8 cellular contexts compared by ENCODE assay signal in genomic region chr2:86621290-86621943, GRCh38. TPM values are rescaled to one million over a fixed set of nuclear protein-coding genes. Genes with fewer than 3 reads are reported as not detected.
DNase-seq lines count a peak whose midpoint lies in the region; ATAC-seq, FAIRE-seq and TF ChIP-seq lines count a peak whose summit lies in the region.

No MANE protein-coding gene starts in this region.

- no peak overlapping the region for H2AFZ ChIP-seq in astrocyte (ENCODE audit: low read depth, low read length)

- no peak for DNase-seq in AG09309 (ENCODE audit: low read depth)
- peak; percentile 36 for DNase-seq in HT-29 (ENCODE audit: low spot score)
- DNase-seq in astrocyte (ENCODE audit: low read depth), result peak; percentile 14
- DNase-seq in UCSD-AML1 (lab: John Stamatoyannopoulos, UW; ENCODE audit: unreplicated experiment), result no peak
- DNase-seq in iPS-NIHi7 (ENCODE audit: extremely low spot score), result no peak

- H3K9me3 ChIP-seq in astrocyte (ENCODE audit: insufficient read depth, low read depth, low read length), result no peaks in the 10 kb centered on the region
- no peaks in the 10 kb centered on the region for H3K9me3 ChIP-seq in mucosa of rectum (ENCODE audit: control insufficient read depth in 2 of 2, low read length in 2 of 2)

- H3K4me3 Mint-ChIP-seq in astrocyte (ENCODE audit: unreplicated experiment), result peak overlapping the region; percentile 97

- H3K4me2 ChIP-seq in astrocyte (ENCODE audit: low read length), result peak overlapping the region; percentile 92

- FAIRE-seq in astrocyte (lab: Jason Lieb, UNC), result no peak

- H3K4me1 ChIP-seq in astrocyte (ENCODE audit: insufficient read depth, low read length) (no peaks in the 10 kb centered on the region), mucosa of rectum (ENCODE audit: control insufficient read depth in 2 of 2, insufficient read depth in 2 of 2, low read length in 2 of 2) (peaks cover 12 to 13% of the 10 kb centered on the region in 2 donors)

- H3K79me2 ChIP-seq in astrocyte (ENCODE audit: insufficient read depth, low read length), result peaks cover 42% of the 10 kb centered on the region

- H3K36me3 Mint-ChIP-seq in astrocyte (ENCODE audit: low read depth, unreplicated experiment), result peaks cover 2% of the 10 kb centered on the region

- peaks cover 14% of the 10 kb centered on the region for H3K4me1 Mint-ChIP-seq in astrocyte (ENCODE audit: low read depth, unreplicated experiment)

- TF ChIP-seq CTCF in AG09309 (IDR thresholded peaks at IDR 0.05; ENCODE audit: control insufficient read depth, insufficient read depth, low read depth, low read length, missing control alignments) (no peak), astrocyte (IDR thresholded peaks at IDR 0.05; ENCODE audit: insufficient read depth, low read depth, low read length) (no peak)

- H3K36me3 ChIP-seq in astrocyte (ENCODE audit: insufficient read depth, low read length) (peaks cover 11% of the 10 kb centered on the region), mucosa of rectum (ENCODE audit: control insufficient read depth in 2 of 2, insufficient read depth in 2 of 2, low read length in 2 of 2) (peaks cover 20 to 24% of the 10 kb centered on the region in 2 donors)

- no peaks in the 10 kb centered on the region for H3K9me3 Mint-ChIP-seq in astrocyte (ENCODE audit: unreplicated experiment)

- peak overlapping the region; percentile 42 for H3K27ac Mint-ChIP-seq in astrocyte (ENCODE audit: unreplicated experiment)

- H3K9ac ChIP-seq in astrocyte (ENCODE audit: low read length) (peak overlapping the region; percentile 91), mucosa of rectum (ENCODE audit: low read depth in 1 of 2, low read length in 2 of 2) (peak overlapping the region; percentile 93 to 99)

- H3K27me3 ChIP-seq in astrocyte (ENCODE audit: insufficient read depth, low read length) (no peaks in the 10 kb centered on the region), mucosa of rectum (ENCODE audit: control insufficient read depth in 2 of 2, insufficient read depth in 2 of 2, low read length in 2 of 2) (no peaks in the 10 kb centered on the region)

- peak overlapping the region; percentile 61 for H3K4me3 ChIP-seq in AG09309 (ENCODE audit: control insufficient read depth, low read depth, low read length)
- H3K4me3 ChIP-seq in astrocyte (ENCODE audit: insufficient read depth, low read depth, low read length), result peak overlapping the region; percentile 78
- H3K4me3 ChIP-seq in mucosa of rectum (ENCODE audit: low read length in 2 of 2), result peak overlapping the region; percentile 85 to 94

- H3K27me3 Mint-ChIP-seq in astrocyte (ENCODE audit: low read depth, unreplicated experiment), result no peaks in the 10 kb centered on the region

- ATAC-seq in GM18907 (IDR thresholded peaks at IDR 0.05; ENCODE audit: unreplicated experiment) (no peak), HG02610 (IDR thresholded peaks at IDR 0.05; ENCODE audit: unreplicated experiment) (no peak)

- no peak overlapping the region for H3K27ac ChIP-seq in astrocyte (ENCODE audit: low read depth, low read length)
- peak overlapping the region; percentile 96 to 99 for H3K27ac ChIP-seq in mucosa of rectum (ENCODE audit: low read depth in 2 of 2, low read length in 2 of 2)

- H4K20me1 ChIP-seq in astrocyte (ENCODE audit: insufficient read depth, low read length), result peaks cover 3% of the 10 kb centered on the region

RNA-seq across cellular contexts. Expression of gene RNF103, which starts 2.2 kb away (rescaled TPM):
- total RNA-seq in HT-29 (2014; rRNA removed; shearing (Covaris generic)), result 11.8 and 15.8 TPM in 2 replicates
- 21.4 and 21.5 TPM in 2 replicates for total RNA-seq in astrocyte

RNA-seq across cellular contexts. Expression of gene CHMP3, which starts 58.2 kb away (rescaled TPM):
- 29.9 and 37.8 TPM in 2 replicates for total RNA-seq in HT-29 (2014; rRNA removed; shearing (Covaris generic))
- total RNA-seq in astrocyte, result 81.1 and 91.0 TPM in 2 replicates

Comparison
In these comparisons a context has a peak if more than half of its experiments do, and no peak if none do; other contexts are left out.
1. DNase-seq: peak in HT-29 (single experiment) and astrocyte (single experiment); none in AG09309 (single experiment), UCSD-AML1 (single experiment) and iPS-NIHi7 (single experiment).
2. Peak in every context shown above with its lines, with median percentiles within 50 percentile points of each other: H3K4me3 ChIP-seq.